In the genomic region with DNA sequence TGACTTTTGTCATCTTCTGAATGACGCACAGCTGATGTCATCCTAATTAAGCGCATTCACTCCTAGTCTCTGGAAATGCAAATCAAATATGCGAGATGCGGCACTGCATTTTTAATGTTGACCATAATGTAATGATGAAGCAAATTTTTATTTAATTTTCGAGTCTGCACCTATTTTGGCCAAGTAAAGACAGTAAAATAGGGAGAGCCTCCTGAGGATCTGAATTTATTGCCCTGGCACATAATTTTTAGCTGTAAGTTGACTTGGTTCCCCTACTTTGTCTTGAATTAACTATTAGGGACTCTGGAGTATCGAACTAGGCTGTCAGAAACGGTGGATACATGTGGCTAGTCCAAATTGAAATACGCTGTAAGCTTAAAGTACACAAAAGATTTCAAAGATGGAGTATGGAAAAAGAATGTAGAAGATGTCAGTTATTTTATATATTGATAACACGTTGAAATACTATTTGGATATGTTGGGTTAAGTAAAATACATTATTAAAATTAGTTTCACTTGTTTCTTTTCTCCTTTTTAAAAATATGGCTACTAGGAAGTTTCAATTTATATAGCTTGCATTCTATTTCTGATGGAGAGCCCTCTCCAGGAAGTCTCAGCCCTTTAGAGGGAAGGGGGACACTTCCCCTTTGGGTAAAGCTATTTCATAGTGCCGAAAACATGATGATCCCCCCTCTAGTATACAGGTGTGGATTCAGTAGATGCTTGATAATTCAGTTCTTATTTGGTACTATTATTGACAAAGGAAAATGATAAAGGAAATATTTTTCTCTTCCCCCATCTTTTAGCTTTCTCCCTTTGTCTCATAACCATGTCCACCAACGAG, we compare ENCODE assay signal across 1 cellular context.
TF ChIP-seq lines count a peak whose summit lies in the region.

No MANE protein-coding gene starts in this region.

TF ChIP-seq in SK-N-SH, 30 proteins besides CTCF, POLR2A, EP300 and RAD21 (continued from another document):
- no peak for TF ChIP-seq NFIC (IDR thresholded peaks at IDR 0.05; ENCODE audit: borderline replicate concordance)
